ENCODE assay signal across 25 cellular contexts in genomic region chr9:81191222-81191621, GRCh38.
"Had no signal": no experiment of that assay in that cellular context is flagged by ENCODE, and none has a peak within 500 bp of the region (broad histone marks: within the 10 kb centered on the region; RNA-seq: fewer than 3 reads in every experiment).

No MANE protein-coding gene starts in this region.

- H3K27me3 ChIP-seq: breast epithelium, esophagus squamous epithelium, gastroesophageal sphincter, hepatocyte, neutrophil, right lobe of liver, testis, transverse colon had no signal

- ATAC-seq: activated CD8-positive, alpha-beta T cell treated with anti-CD3 and anti-CD28 coated beads for 36 hours; activated T-cell treated with anti-CD3 and anti-CD28 coated beads, Interleukin-2, amount 50 U/mL, for 4 hours; activated T-helper 17 cell treated with anti-CD3 and anti-CD28 coated beads, Interleukin-2, amount 50 U/mL, for 72 hours; gastroesophageal sphincter; left colon; right lobe of liver; stimulated activated naive CD8-positive, alpha-beta T cell treated with anti-CD3 and anti-CD28 coated beads, Interleukin-15, Interleukin-2, amounts not matched to agents 100 U/mL and 50 U/mL, for 24 hours had no signal

- H2AFZ ChIP-seq: hepatocyte had no signal

- H3K27ac ChIP-seq: breast epithelium, epithelial cell of prostate, esophagus squamous epithelium, gastroesophageal sphincter, hepatocyte, neutrophil, right lobe of liver, testis, transverse colon, WERI-Rb-1 had no signal

- FAIRE-seq: keratinocyte had no signal

- H3K36me3 ChIP-seq: breast epithelium, esophagus squamous epithelium, gastroesophageal sphincter, neutrophil, right lobe of liver, transverse colon, WERI-Rb-1 had no signal

- H3K4me3 ChIP-seq: breast epithelium, esophagus squamous epithelium, gastroesophageal sphincter, hepatocyte, right lobe of liver, testis, transverse colon had no signal

- DNase-seq: activated CD4-positive, alpha-beta T cell treated with anti-CD3 and anti-CD28 coated beads for 1 hour; activated CD4-positive, alpha-beta T cell treated with anti-CD3 and anti-CD28 coated beads, Interleukin-2, amount 50 U/mL, for 1 hour; activated CD8-positive, alpha-beta T cell treated with anti-CD3 and anti-CD28 coated beads for 36 hours; activated gamma-delta T cell treated with Interleukin-2 at 50 U/mL for 16 hours; activated naive CD4-positive, alpha-beta T cell treated with anti-CD3 and anti-CD28 coated beads, Interleukin-2, amount 50 U/mL, for 16 hours; activated T-cell treated with anti-CD3 and anti-CD28 coated beads, Interleukin-2, amount 50 U/mL, for 4 hours; amygdala; endodermal cell; esophagus squamous epithelium; left colon; naive B cell; nephron progenitor cell; right lobe of liver; stimulated activated CD4-positive, alpha-beta T cell treated with anti-CD3 and anti-CD28 coated beads, Interleukin-2, amount 100 ng/mL, for 48 hours; stimulated activated naive CD8-positive, alpha-beta T cell treated with anti-CD3 and anti-CD28 coated beads, Interleukin-15, Interleukin-2, amounts not matched to agents 100 U/mL and 50 U/mL, for 24 hours; testis; transverse colon; WERI-Rb-1 had no signal

- H3K4me2 ChIP-seq: hepatocyte had no signal

- H3K4me1 ChIP-seq: breast epithelium, esophagus squamous epithelium, gastroesophageal sphincter, right lobe of liver, testis, transverse colon had no signal

- H3K9me3 ChIP-seq: esophagus squamous epithelium, neutrophil, right lobe of liver, testis, transverse colon had no signal
